16 cellular contexts compared by ENCODE assay signal in the genomic region with DNA sequence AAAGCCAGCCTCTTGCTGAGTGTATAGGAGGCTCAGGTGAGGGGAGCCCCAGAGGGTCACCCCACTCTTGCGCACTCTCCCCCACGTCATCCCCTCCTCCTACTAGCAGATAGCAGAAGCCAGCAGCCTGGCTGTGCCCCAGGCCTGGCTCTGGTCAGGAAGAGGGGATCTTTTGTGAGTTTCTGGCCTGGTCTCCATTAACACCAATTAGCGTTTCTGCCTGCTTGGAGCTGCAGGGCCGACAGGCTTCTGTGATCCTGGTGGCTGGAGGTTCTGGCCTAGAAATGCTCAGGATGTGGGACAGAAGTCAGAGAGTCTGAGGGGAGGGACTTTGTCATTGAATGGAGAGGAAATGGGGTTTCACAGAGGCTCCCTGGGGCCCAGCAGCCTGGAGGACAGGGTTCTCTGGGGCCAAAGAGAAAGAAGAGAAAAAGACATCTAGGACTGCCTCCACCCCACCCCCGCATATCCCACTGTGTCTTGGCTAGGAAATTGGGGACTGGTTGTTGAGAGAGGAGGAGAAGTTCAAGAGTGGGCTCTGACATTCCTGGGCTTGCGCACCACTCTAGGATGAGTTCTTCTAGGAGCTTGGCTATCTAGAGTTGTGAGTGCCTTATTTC. TPM values are rescaled to one million over a fixed set of nuclear protein-coding genes. Genes with fewer than 3 reads are reported as not detected.
"Had no signal": no experiment of that assay in that cellular context is flagged by ENCODE, and none has a peak within 500 bp of the region (broad histone marks: within the 10 kb centered on the region; RNA-seq: fewer than 3 reads in every experiment).

No MANE protein-coding gene starts in this region.

- H3K4me3 ChIP-seq: adrenal gland, body of pancreas, gastrocnemius medialis, psoas muscle, transverse colon had no signal

- H3K4me1 ChIP-seq: adrenal gland, gastrocnemius medialis, transverse colon had no signal

- DNase-seq: activated CD4-positive, alpha-beta T cell treated with anti-CD3 and anti-CD28 coated beads, Interleukin-2, amount 50 U/mL, for 1 hour; activated naive CD4-positive, alpha-beta T cell treated with anti-CD3 and anti-CD28 coated beads, Interleukin-2, amount 50 U/mL, for 16 hours; activated T-cell treated with anti-CD3 and anti-CD28 coated beads for 4 hours; adrenal gland; body of pancreas; central memory CD4-positive, alpha-beta T cell; cortex of kidney; effector CD8-positive, alpha-beta T cell; gastrocnemius medialis; naive thymus-derived CD4-positive, alpha-beta T cell; psoas muscle; stimulated activated CD4-positive, alpha-beta T cell treated with anti-CD3 and anti-CD28 coated beads, Interleukin-2, amount 100 ng/mL, for 24 hours; stimulated activated naive CD4-positive, alpha-beta T cell; transverse colon had no signal

- H3K27ac ChIP-seq: adrenal gland, body of pancreas, gastrocnemius medialis, psoas muscle, transverse colon had no signal

- H3K27me3 ChIP-seq: adrenal gland, body of pancreas, gastrocnemius medialis had no signal

- H3K9me3 Mint-ChIP-seq: activated T-helper 2 cell treated with anti-CD3 and anti-CD28 coated beads, Interferon-gamma antibody, Interleukin-2, Interleukin-4, amounts not matched to agents 10 μg/mL and 5 μg/mL and 100 μg/mL, durations not matched to agents 14 hours and 24 hours and 36 hours had no signal

- H3K4me3 Mint-ChIP-seq: naive thymus-derived CD4-positive, alpha-beta T cell had no signal

- H3K36me3 ChIP-seq: adrenal gland, gastrocnemius medialis, transverse colon had no signal

- ATAC-seq: body of pancreas; gastrocnemius medialis; naive thymus-derived CD4-positive, alpha-beta T cell; psoas muscle; sciatic nerve had no signal

- H3K36me3 Mint-ChIP-seq: naive thymus-derived CD4-positive, alpha-beta T cell had no signal

- H3K27ac Mint-ChIP-seq: activated T-helper 2 cell treated with anti-CD3 and anti-CD28 coated beads, Interferon-gamma antibody, Interleukin-2, Interleukin-4, amounts not matched to agents 10 μg/mL and 5 μg/mL and 100 μg/mL, durations not matched to agents 14 hours and 24 hours and 36 hours; naive thymus-derived CD4-positive, alpha-beta T cell had no signal

- H3K9me3 ChIP-seq: adrenal gland, body of pancreas, gastrocnemius medialis, psoas muscle, transverse colon had no signal

RNA-seq across cellular contexts. Expression of a gene that starts 47.5 kb away (rescaled TPM):
- polyA plus RNA-seq: naive thymus-derived CD4-positive, alpha-beta T cell had no signal
